ENCODE assay signal across 11 cellular contexts in genomic region chr2:68679917-68680267, GRCh38. TPM values are rescaled to one million over a fixed set of nuclear protein-coding genes. Genes with fewer than 3 reads are reported as not detected.
DNase-seq lines count a peak whose midpoint lies in the region; ATAC-seq and TF ChIP-seq lines count a peak whose summit lies in the region.
"Not testable (repeated sequence)": the region's sequence is repeated elsewhere in the genome, so short reads cannot be mapped to it uniquely, and the experiment has no call there.
"Had no signal": no experiment of that assay in that cellular context is flagged by ENCODE, and none has a peak within 500 bp of the region (broad histone marks: within the 10 kb centered on the region; RNA-seq: fewer than 3 reads in every experiment).

No MANE protein-coding gene starts in this region.

- peak overlapping the region; percentile 57; the same call in 1 of the 2 replicates for H3K9ac ChIP-seq in KMS-11
- H3K9ac ChIP-seq in endocrine pancreas (ENCODE audit: control insufficient read depth, insufficient read depth, low read length): not testable (repeated sequence)

- intact Hi-C loops in CD4-positive, alpha-beta T cell (cut with DNase I, micrococcal nuclease); right lobe of liver (cut with DNase I); ovary (cut with DNase I): not testable (repeated sequence)

- TF ChIP-seq EP300 in ovary (IDR thresholded peaks at IDR 0.05); upper lobe of left lung (IDR thresholded peaks at IDR 0.05): not testable (repeated sequence)

- POLR2A ChIA-PET in CD4-positive, alpha-beta T cell (lab: Charles Lee): interaction anchor here (0.9 kb wide), 1 partner anchor 41 kb away, joined by 4 read pairs; no protein-coding TSS in a partner anchor
- POLR2A ChIA-PET in RWPE1 (lab: Yijun Ruan, JAX; ENCODE audit: low non-redundant PET): not testable (repeated sequence)

- 72% methylated on average over 4 of the region's 9 CpGs for WGBS in right lobe of liver (ENCODE audit: insufficient coverage, low coverage, low lambda C conversion rate, missing lambda C conversion rate)
- 51 to 57% (median 52%) methylated on average over 5 to 9 of the region's 9 CpGs for WGBS in ovary, 3 donors
- WGBS in upper lobe of left lung, 2 donors: 73 to 95% methylated on average over 8 to 9 of the region's 9 CpGs

- H3K27me3 Mint-ChIP-seq in CD4-positive, alpha-beta T cell: not testable (repeated sequence)
- H3K27me3 Mint-ChIP-seq in activated naive CD4-positive, alpha-beta T cell treated with anti-CD3 and anti-CD28 coated beads, Interleukin-2, amount 10 ng/mL, durations not matched to agents 7 days and 5 days: peaks cover 18% of the 10 kb centered on the region

- H3K27me3 ChIP-seq in CD4-positive, alpha-beta T cell (ENCODE audit: control insufficient read depth, insufficient read depth, low read length); KMS-11 (ENCODE audit: insufficient read depth, low read depth); endocrine pancreas (ENCODE audit: control insufficient read depth, insufficient read depth, low read length); right lobe of liver; ovary; upper lobe of left lung: not testable (repeated sequence)

- peak overlapping the region; percentile 85 for H3K4me3 Mint-ChIP-seq in CD4-positive, alpha-beta T cell
- H3K4me3 Mint-ChIP-seq in activated naive CD4-positive, alpha-beta T cell treated with anti-CD3 and anti-CD28 coated beads, Interleukin-2, amount 10 ng/mL, durations not matched to agents 7 days and 5 days: peak overlapping the region; percentile 61

- H3K9me3 Mint-ChIP-seq in CD4-positive, alpha-beta T cell: not testable (repeated sequence)
- peaks cover 15% of the 10 kb centered on the region for H3K9me3 Mint-ChIP-seq in activated naive CD4-positive, alpha-beta T cell treated with anti-CD3 and anti-CD28 coated beads, Interleukin-2, amount 10 ng/mL, durations not matched to agents 7 days and 5 days

- H3K79me2 ChIP-seq in KMS-11 (ENCODE audit: insufficient read depth, low read depth): not testable (repeated sequence)

- not testable (repeated sequence) for H3K36me3 Mint-ChIP-seq in CD4-positive, alpha-beta T cell (ENCODE audit: low read depth); activated naive CD4-positive, alpha-beta T cell treated with anti-CD3 and anti-CD28 coated beads, Interleukin-2, amount 10 ng/mL, durations not matched to agents 7 days and 5 days

- not testable (repeated sequence) for TF ChIP-seq CTCF in CD4-positive, alpha-beta T cell (IDR thresholded peaks at IDR 0.05); KMS-11 (conservative IDR thresholded peaks at IDR 0.05; ENCODE audit: low read depth, low read length); RWPE1 (conservative IDR thresholded peaks at IDR 0.05; ENCODE audit: low read depth); right lobe of liver (IDR thresholded peaks at IDR 0.05); ovary (IDR thresholded peaks at IDR 0.05); upper lobe of left lung (IDR thresholded peaks at IDR 0.05)

- peak overlapping the region; percentile 39 for H2AFZ ChIP-seq in KMS-11 (ENCODE audit: low read depth)

- not testable (repeated sequence) for H3K9me3 ChIP-seq in CD4-positive, alpha-beta T cell (ENCODE audit: control insufficient read depth, low read length); endocrine pancreas (ENCODE audit: control insufficient read depth, low read length); right lobe of liver; ovary; upper lobe of left lung

- H3K4me1 Mint-ChIP-seq in CD4-positive, alpha-beta T cell (ENCODE audit: low read depth); activated naive CD4-positive, alpha-beta T cell treated with anti-CD3 and anti-CD28 coated beads, Interleukin-2, amount 10 ng/mL, durations not matched to agents 7 days and 5 days: not testable (repeated sequence)

- not testable (repeated sequence) for H3K27ac ChIP-seq in CD4-positive, alpha-beta T cell (ENCODE audit: low read depth, low read length); ovary; upper lobe of left lung
- H3K27ac ChIP-seq in KMS-11 (peak overlapping the region; percentile 58; the same call in 1 of the 2 replicates), RWPE1 (peak overlapping the region; percentile 77), right lobe of liver (peak overlapping the region in 1 of 3 donors; percentile 8)

- not testable (repeated sequence) for TF ChIP-seq POLR2A in right lobe of liver (IDR thresholded peaks at IDR 0.05); ovary (IDR thresholded peaks at IDR 0.05); upper lobe of left lung (IDR thresholded peaks at IDR 0.05)

- CTCF ChIA-PET in CD4-positive, alpha-beta T cell (lab: Charles Lee): interaction anchor here (1.2 kb wide), 1 partner anchor 14 kb away, joined by 3 read pairs; no protein-coding TSS in a partner anchor
- CTCF ChIA-PET in RWPE1 (lab: Yijun Ruan, JAX): interaction anchor here (0.7 kb wide), 1 partner anchor 1976 kb away, joined by 3 read pairs; no protein-coding TSS in a partner anchor
- CTCF ChIA-PET in activated naive CD4-positive, alpha-beta T cell treated with anti-CD3 and anti-CD28 coated beads, Interleukin-2, amount 10 ng/mL, durations not matched to agents 7 days and 5 days (lab: Charles Lee): not testable (repeated sequence)

- H3K4me1 ChIP-seq in KMS-11 (ENCODE audit: low read depth, poor library complexity, severe bottlenecking); endocrine pancreas (ENCODE audit: control insufficient read depth, insufficient read depth, low read length); right lobe of liver; ovary (ENCODE audit: insufficient read depth); upper lobe of left lung: not testable (repeated sequence)

- not testable (repeated sequence) for H3K36me3 ChIP-seq in KMS-11 (ENCODE audit: insufficient read depth); endocrine pancreas (ENCODE audit: control insufficient read depth, insufficient read depth, low read length); right lobe of liver; ovary; upper lobe of left lung

- H3K4me2 ChIP-seq in KMS-11: peak overlapping the region; percentile 56

- not testable (repeated sequence) for H3K4me3 ChIP-seq in KMS-11 (IDR thresholded peaks at IDR 0.05; ENCODE audit: insufficient read depth, low read depth, low read length)
- peak overlapping the region; percentile 40 for H3K4me3 ChIP-seq in endocrine pancreas (ENCODE audit: control insufficient read depth, insufficient read depth, low read length)
- peak overlapping the region in 2 of 3 donors; percentile 28 to 48 for H3K4me3 ChIP-seq in right lobe of liver
- peak overlapping the region; percentile 40 for H3K4me3 ChIP-seq in ovary
- peak overlapping the region in 3 of 4 donors; percentile 27 to 31 (median 29) for H3K4me3 ChIP-seq in upper lobe of left lung

- ATAC-seq in CD4-positive, alpha-beta T cell (ENCODE audit: poor library complexity); right lobe of liver; upper lobe of left lung (ENCODE audit: low FRiP score in 2 of 2): not testable (repeated sequence)

- H3K27ac Mint-ChIP-seq in CD4-positive, alpha-beta T cell: peak overlapping the region; percentile 89
- H3K27ac Mint-ChIP-seq in activated naive CD4-positive, alpha-beta T cell treated with anti-CD3 and anti-CD28 coated beads, Interleukin-2, amount 10 ng/mL, durations not matched to agents 7 days and 5 days: peak overlapping the region; percentile 75

- H4K20me1 ChIP-seq in KMS-11 (ENCODE audit: insufficient read depth): not testable (repeated sequence)

- DNase-seq in CD4-positive, alpha-beta T cell; RWPE1 (ENCODE audit: low spot score); activated naive CD4-positive, alpha-beta T cell treated with anti-CD3 and anti-CD28 coated beads, Interleukin-2, amount 10 ng/mL, durations not matched to agents 7 days and 5 days; right lobe of liver; ovary; upper lobe of left lung: not testable (repeated sequence)

RNA-seq across cellular contexts. Expression of gene PROKR1, which starts 36.5 kb away (rescaled TPM):
- total RNA-seq in CD4-positive, alpha-beta T cell: not detected
- total RNA-seq in right lobe of liver: not detected
- not detected for total RNA-seq in ovary
- under 1 TPM; 0.02 to 0.03 TPM for polyA plus RNA-seq in ovary
- under 1 TPM in 1 of 6 donors, not detected in 5; 0.06 TPM for total RNA-seq in upper lobe of left lung
- total RNA-seq: CD8-positive, alpha-beta T cell; foreskin keratinocyte; ureter had no signal
- polyA plus RNA-seq: foreskin keratinocyte had no signal

RNA-seq across cellular contexts. Expression of gene ARHGAP25, which starts 54.7 kb away (rescaled TPM):
- 10 to 100 TPM; 39.3 to 41.8 TPM for total RNA-seq in CD4-positive, alpha-beta T cell
- total RNA-seq in right lobe of liver (1 to 10 TPM; 3.3 to 9.8 (median 5.0) TPM), ovary (10 to 100 TPM in 4 of 7 donors, 1 to 10 TPM in 3; 8.5 to 15.6 (median 12.4) TPM), upper lobe of left lung (10 to 100 TPM; 13.2 to 36.1 (median 26.3) TPM)
- polyA plus RNA-seq in ovary: 10 to 100 TPM; 13.7 to 30.5 TPM
